In genomic region chr4:123597586-123597985, GRCh38 we compare ENCODE assay signal across 17 cellular contexts.
A peak's percentile ranks its signal among the peaks of the same experiment; 100 is the strongest.
DNase-seq lines count a peak whose midpoint lies in the region; ATAC-seq, FAIRE-seq and TF ChIP-seq lines count a peak whose summit lies in the region.
"Had no signal": no experiment of that assay in that cellular context is flagged by ENCODE, and none has a peak within 500 bp of the region (broad histone marks: within the 10 kb centered on the region; RNA-seq: fewer than 3 reads in every experiment).

No MANE protein-coding gene starts in this region.

- H3K4me3 Mint-ChIP-seq in neural crest cell (no peak overlapping the region), WTC11 (no peak overlapping the region)
- H3K4me3 Mint-ChIP-seq in activated naive CD4-positive, alpha-beta T cell treated with anti-CD3 and anti-CD28 coated beads, Interleukin-2, amount 10 ng/mL, durations not matched to agents 7 days and 5 days = no peak overlapping the region
- H3K4me3 Mint-ChIP-seq: activated naive CD8-positive, alpha-beta T cell treated with anti-CD3 and anti-CD28 coated beads, Interleukin-2, amount 10 ng/mL, durations not matched to agents 7 days and 5 days had no signal

- POLR2A ChIA-PET in WTC11 (lab: Charles Lee) = no interaction called here

- H3K27me3 Mint-ChIP-seq in neural crest cell (ENCODE audit: low read depth) = no peaks in the 10 kb centered on the region
- no peaks in the 10 kb centered on the region; the same call in 1 of the 2 replicates for H3K27me3 Mint-ChIP-seq in WTC11 (ENCODE audit: low read depth)
- peaks cover 4% of the 10 kb centered on the region for H3K27me3 Mint-ChIP-seq in activated naive CD4-positive, alpha-beta T cell treated with anti-CD3 and anti-CD28 coated beads, Interleukin-2, amount 10 ng/mL, durations not matched to agents 7 days and 5 days
- H3K27me3 Mint-ChIP-seq: activated naive CD8-positive, alpha-beta T cell treated with anti-CD3 and anti-CD28 coated beads, Interleukin-2, amount 10 ng/mL, durations not matched to agents 7 days and 5 days had no signal

- H3K9me3 Mint-ChIP-seq in neural crest cell = peaks cover 8% of the 10 kb centered on the region
- peaks cover 4% of the 10 kb centered on the region; the same call in 1 of the 2 replicates for H3K9me3 Mint-ChIP-seq in WTC11
- H3K9me3 Mint-ChIP-seq in activated naive CD4-positive, alpha-beta T cell treated with anti-CD3 and anti-CD28 coated beads, Interleukin-2, amount 10 ng/mL, durations not matched to agents 7 days and 5 days = peaks cover 2% of the 10 kb centered on the region

- peaks cover 35% of the 10 kb centered on the region for H3K4me1 Mint-ChIP-seq in neural crest cell
- peaks cover 58% of the 10 kb centered on the region for H3K4me1 Mint-ChIP-seq in WTC11
- peaks cover 39% of the 10 kb centered on the region for H3K4me1 Mint-ChIP-seq in activated naive CD4-positive, alpha-beta T cell treated with anti-CD3 and anti-CD28 coated beads, Interleukin-2, amount 10 ng/mL, durations not matched to agents 7 days and 5 days

- ATAC-seq in WTC11 = no peak
- no peak for ATAC-seq in HG03439 (IDR thresholded peaks at IDR 0.05; ENCODE audit: unreplicated experiment)

- H3K36me3 Mint-ChIP-seq in neural crest cell (ENCODE audit: low read depth) (peaks cover 3% of the 10 kb centered on the region), WTC11 (no peaks in the 10 kb centered on the region)
- H3K36me3 Mint-ChIP-seq in activated naive CD4-positive, alpha-beta T cell treated with anti-CD3 and anti-CD28 coated beads, Interleukin-2, amount 10 ng/mL, durations not matched to agents 7 days and 5 days = peaks cover 3% of the 10 kb centered on the region

- no peak for TF ChIP-seq CTCF in neural crest cell (conservative IDR thresholded peaks at IDR 0.05)
- no peak for TF ChIP-seq CTCF in WTC11 (IDR thresholded peaks at IDR 0.05)

- FAIRE-seq in TTC549 (lab: Jason Lieb, UNC) = peak; percentile 22
- FAIRE-seq: GM19239, kidney had no signal

- H3K27ac Mint-ChIP-seq in neural crest cell (ENCODE audit: unreplicated experiment) (peak overlapping the region; percentile 39), WTC11 (no peak overlapping the region)
- H3K27ac Mint-ChIP-seq in activated naive CD4-positive, alpha-beta T cell treated with anti-CD3 and anti-CD28 coated beads, Interleukin-2, amount 10 ng/mL, durations not matched to agents 7 days and 5 days = no peak overlapping the region

- DNase-seq in EH (ENCODE audit: low read depth) (peak; percentile 68), fibroblast of gingiva (ENCODE audit: low read depth) (peak; percentile 39), neural crest cell (ENCODE audit: low read depth, low spot score) (no peak), WTC11 (ENCODE audit: low spot score) (no peak), DMS79 treated with DMSO at 0.1 percent for 48 hours (lab: John Stamatoyannopoulos, UW) (no peak)
- DNase-seq in activated naive CD4-positive, alpha-beta T cell treated with anti-CD3 and anti-CD28 coated beads, Interleukin-2, amount 10 ng/mL, durations not matched to agents 7 days and 5 days = no peak
- DNase-seq: activated CD4-positive, alpha-beta T cell treated with anti-CD3 and anti-CD28 coated beads, Interleukin-2, amount 50 U/mL, for 48 hours; activated naive CD8-positive, alpha-beta T cell treated with anti-CD3 and anti-CD28 coated beads, Interleukin-2, amount 10 ng/mL, durations not matched to agents 7 days and 5 days; activated T-cell treated with anti-CD3 and anti-CD28 coated beads, Interleukin-2, amount 50 U/mL, for 48 hours; BE2C; head of caudate nucleus; kidney; NCI-H69; stimulated activated CD4-positive, alpha-beta T cell treated with anti-CD3 and anti-CD28 coated beads, Interleukin-4, amount 100 ng/mL, for 4 hours had no signal

- CTCF ChIA-PET in WTC11 (lab: Charles Lee) = interaction anchor here (1.1 kb wide), 1 partner anchor 33 kb away, joined by 4 read pairs; no protein-coding TSS in a partner anchor
- CTCF ChIA-PET in activated naive CD4-positive, alpha-beta T cell treated with anti-CD3 and anti-CD28 coated beads, Interleukin-2, amount 10 ng/mL, durations not matched to agents 7 days and 5 days (lab: Charles Lee) = no interaction called here

TF ChIP-seq in WTC11, 78 proteins besides CTCF, POLR2A, EP300 and RAD21:
- TF ChIP-seq, protein P1, sequence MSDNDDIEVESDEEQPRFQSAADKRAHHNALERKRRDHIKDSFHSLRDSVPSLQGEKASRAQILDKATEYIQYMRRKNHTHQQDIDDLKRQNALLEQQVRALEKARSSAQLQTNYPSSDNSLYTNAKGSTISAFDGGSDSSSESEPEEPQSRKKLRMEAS (CRISPR knock-in tag; IDR thresholded peaks at IDR 0.05) = no peak
- TF ChIP-seq JAZF1 (CRISPR knock-in tag; IDR thresholded peaks at IDR 0.05) (no peak), SOX15 (CRISPR knock-in tag; IDR thresholded peaks at IDR 0.05) (no peak), CREB1 (CRISPR knock-in tag; IDR thresholded peaks at IDR 0.05) (no peak), OVOL2 (CRISPR knock-in tag; IDR thresholded peaks at IDR 0.05; ENCODE audit: borderline replicate concordance) (no peak), ZBTB21 (CRISPR knock-in tag; IDR thresholded peaks at IDR 0.05; ENCODE audit: borderline replicate concordance) (no peak), ZNF425 (CRISPR knock-in tag; conservative IDR thresholded peaks at IDR 0.05) (no peak), PRRX2 (CRISPR knock-in tag; IDR thresholded peaks at IDR 0.05) (no peak), CREM (CRISPR knock-in tag; IDR thresholded peaks at IDR 0.05) (no peak), ZNF396 (CRISPR knock-in tag; IDR thresholded peaks at IDR 0.05; ENCODE audit: borderline replicate concordance) (no peak), FOXJ3 (CRISPR knock-in tag; IDR thresholded peaks at IDR 0.05; ENCODE audit: borderline replicate concordance) (no peak), ZNF317 (CRISPR knock-in tag; IDR thresholded peaks at IDR 0.05; ENCODE audit: borderline replicate concordance, low read depth) (no peak), GABPB1 (CRISPR knock-in tag; IDR thresholded peaks at IDR 0.05) (no peak)
- TF ChIP-seq, protein P2, sequence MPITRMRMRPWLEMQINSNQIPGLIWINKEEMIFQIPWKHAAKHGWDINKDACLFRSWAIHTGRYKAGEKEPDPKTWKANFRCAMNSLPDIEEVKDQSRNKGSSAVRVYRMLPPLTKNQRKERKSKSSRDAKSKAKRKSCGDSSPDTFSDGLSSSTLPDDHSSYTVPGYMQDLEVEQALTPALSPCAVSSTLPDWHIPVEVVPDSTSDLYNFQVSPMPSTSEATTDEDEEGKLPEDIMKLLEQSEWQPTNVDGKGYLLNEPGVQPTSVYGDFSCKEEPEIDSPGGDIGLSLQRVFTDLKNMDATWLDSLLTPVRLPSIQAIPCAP (CRISPR knock-in tag; IDR thresholded peaks at IDR 0.05) = no peak
- TF ChIP-seq, protein P3, sequence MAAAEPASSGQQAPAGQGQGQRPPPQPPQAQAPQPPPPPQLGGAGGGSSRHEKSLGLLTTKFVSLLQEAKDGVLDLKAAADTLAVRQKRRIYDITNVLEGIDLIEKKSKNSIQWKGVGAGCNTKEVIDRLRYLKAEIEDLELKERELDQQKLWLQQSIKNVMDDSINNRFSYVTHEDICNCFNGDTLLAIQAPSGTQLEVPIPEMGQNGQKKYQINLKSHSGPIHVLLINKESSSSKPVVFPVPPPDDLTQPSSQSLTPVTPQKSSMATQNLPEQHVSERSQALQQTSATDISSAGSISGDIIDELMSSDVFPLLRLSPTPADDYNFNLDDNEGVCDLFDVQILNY (CRISPR knock-in tag; IDR thresholded peaks at IDR 0.05) = no peak

Comparison
In these comparisons a context has a peak if more than half of its experiments do, and no peak if none do; other contexts are left out.
1. DNase-seq: peak in EH (single experiment) and fibroblast of gingiva (single experiment); none in neural crest cell (single experiment), WTC11 (single experiment), DMS79 treated with DMSO at 0.1 percent for 48 hours (single experiment) and activated naive CD4-positive, alpha-beta T cell treated with anti-CD3 and anti-CD28 coated beads, Interleukin-2, amount 10 ng/mL, durations not matched to agents 7 days and 5 days (single experiment).